ENCODE assay signal across 9 cellular contexts in genomic region chr11:2884424-2884815, GRCh38. TPM values are rescaled to one million over a fixed set of nuclear protein-coding genes. Genes with fewer than 3 reads are reported as not detected.
DNase-seq lines count a peak whose midpoint lies in the region; ATAC-seq, FAIRE-seq and TF ChIP-seq lines count a peak whose summit lies in the region.
"Had no signal": no experiment of that assay in that cellular context is flagged by ENCODE, and none has a peak within 500 bp of the region (broad histone marks: within the 10 kb centered on the region; RNA-seq: fewer than 3 reads in every experiment).

No MANE protein-coding gene starts in this region.

- H3K4me3 ChIP-seq in endodermal cell (ENCODE audit: low read length), result peak overlapping the region; percentile 72
- peak overlapping the region; percentile 28 for H3K4me3 ChIP-seq in mononuclear cell (ENCODE audit: low read length)

- peaks cover 11% of the 10 kb centered on the region for H3K4me1 Mint-ChIP-seq in activated naive CD4-positive, alpha-beta T cell treated with anti-CD3 and anti-CD28 coated beads, Interleukin-2, amount 10 ng/mL, durations not matched to agents 7 days and 5 days
- peaks cover 13% of the 10 kb centered on the region for H3K4me1 Mint-ChIP-seq in endodermal cell

- H3K9me3 Mint-ChIP-seq in activated naive CD4-positive, alpha-beta T cell treated with anti-CD3 and anti-CD28 coated beads, Interleukin-2, amount 10 ng/mL, durations not matched to agents 7 days and 5 days, result no peaks in the 10 kb centered on the region
- no peaks in the 10 kb centered on the region for H3K9me3 Mint-ChIP-seq in endodermal cell

- no peak overlapping the region for H3K27ac Mint-ChIP-seq in activated naive CD4-positive, alpha-beta T cell treated with anti-CD3 and anti-CD28 coated beads, Interleukin-2, amount 10 ng/mL, durations not matched to agents 7 days and 5 days
- no peak overlapping the region for H3K27ac Mint-ChIP-seq in endodermal cell

- FAIRE-seq in GM19239 (lab: Jason Lieb, UNC), result no peak

- H3K36me3 Mint-ChIP-seq in activated naive CD4-positive, alpha-beta T cell treated with anti-CD3 and anti-CD28 coated beads, Interleukin-2, amount 10 ng/mL, durations not matched to agents 7 days and 5 days, result no peaks in the 10 kb centered on the region
- peaks cover 5% of the 10 kb centered on the region for H3K36me3 Mint-ChIP-seq in endodermal cell (ENCODE audit: low read depth)

- CTCF ChIA-PET in activated naive CD4-positive, alpha-beta T cell treated with anti-CD3 and anti-CD28 coated beads, Interleukin-2, amount 10 ng/mL, durations not matched to agents 7 days and 5 days (lab: Charles Lee), result interaction anchor here (13.7 kb wide), 1 partner anchor 350 kb away, joined by 344 read pairs; no protein-coding TSS in a partner anchor

- H3K9ac ChIP-seq in endodermal cell (ENCODE audit: extremely low read depth, low read length, poor library complexity, severe bottlenecking), result peak overlapping the region; percentile 44

- peaks cover 71% of the 10 kb centered on the region for H3K27me3 Mint-ChIP-seq in activated naive CD4-positive, alpha-beta T cell treated with anti-CD3 and anti-CD28 coated beads, Interleukin-2, amount 10 ng/mL, durations not matched to agents 7 days and 5 days
- peaks cover 71% of the 10 kb centered on the region for H3K27me3 Mint-ChIP-seq in endodermal cell (ENCODE audit: insufficient read depth)
- H3K27me3 Mint-ChIP-seq: CD4-positive, alpha-beta memory T cell had no signal

- peaks cover 5% of the 10 kb centered on the region for H3K4me1 ChIP-seq in endodermal cell (ENCODE audit: control insufficient read depth, insufficient read depth, low read length)
- peaks cover 18% of the 10 kb centered on the region for H3K4me1 ChIP-seq in mononuclear cell (ENCODE audit: insufficient read depth, low read length)

- no peak for TF ChIP-seq CTCF in endodermal cell (conservative IDR thresholded peaks at IDR 0.05)

- H3K4me3 Mint-ChIP-seq in activated naive CD4-positive, alpha-beta T cell treated with anti-CD3 and anti-CD28 coated beads, Interleukin-2, amount 10 ng/mL, durations not matched to agents 7 days and 5 days, result no peak overlapping the region
- H3K4me3 Mint-ChIP-seq in endodermal cell, result peak overlapping the region; percentile 75

- 0 to 1% methylated on average over 13 to 52 of the region's 52 CpGs for WGBS in endodermal cell (ENCODE audit: insufficient coverage in 1 of 2, insufficient read length in 1 of 2), 2 experiments

- no peaks in the 10 kb centered on the region for H3K9me3 ChIP-seq in endodermal cell (ENCODE audit: control insufficient read depth, low read length)
- H3K9me3 ChIP-seq in mononuclear cell (ENCODE audit: low read depth, low read length), result no peaks in the 10 kb centered on the region

- H3K27me3 ChIP-seq in endodermal cell (ENCODE audit: control insufficient read depth, insufficient read depth, low read length, poor library complexity, severe bottlenecking), result peaks cover 43% of the 10 kb centered on the region
- peaks cover 24% of the 10 kb centered on the region for H3K27me3 ChIP-seq in mononuclear cell (ENCODE audit: insufficient read depth, low read length)

- no peaks in the 10 kb centered on the region for H3K36me3 ChIP-seq in endodermal cell (ENCODE audit: control insufficient read depth, insufficient read depth, low read length)

- H3K27ac ChIP-seq in endodermal cell (ENCODE audit: low read depth, low read length), result peak overlapping the region; percentile 22

- peak; percentile 42 for DNase-seq in activated naive CD4-positive, alpha-beta T cell treated with anti-CD3 and anti-CD28 coated beads, Interleukin-2, amount 10 ng/mL, durations not matched to agents 7 days and 5 days
- no peak for DNase-seq in activated naive CD4-positive, alpha-beta T cell (lab: John Stamatoyannopoulos, UW)
- peak; percentile 75 for DNase-seq in endodermal cell
- no peak for DNase-seq in activated gamma-delta T cell treated with Interleukin-2 at 50 U/mL for 16 hours
- DNase-seq in EL, result no peak
- DNase-seq in GM19239 (ENCODE audit: insufficient read length, low spot score), result no peak

- no peak for ATAC-seq in GM21737 (IDR thresholded peaks at IDR 0.05; ENCODE audit: unreplicated experiment)

RNA-seq across cellular contexts. Expression of gene CDKN1C, which starts 1.2 kb away (rescaled TPM):
- total RNA-seq in endodermal cell, result 10 to 100 TPM; 37.6 to 60.9 TPM
- 174 TPM for polyA plus RNA-seq in endodermal cell (2013, experiment 1 of 2)
- polyA plus RNA-seq in endodermal cell (2013, experiment 2 of 2), result 148 TPM
- total RNA-seq in mononuclear cell, result 12.2 TPM

RNA-seq across cellular contexts. Expression of gene PHLDA2, which starts 44.8 kb away (rescaled TPM):
- total RNA-seq in endodermal cell (1 to 10 TPM; 3.0 to 5.1 TPM), mononuclear cell (1.7 TPM)
- 4.5 TPM for polyA plus RNA-seq in endodermal cell (2013, experiment 1 of 2)
- polyA plus RNA-seq in endodermal cell (2013, experiment 2 of 2), result 5.4 TPM

Comparison
In these comparisons a context has a peak if more than half of its experiments do, and no peak if none do; other contexts are left out.
1. DNase-seq: peak in activated naive CD4-positive, alpha-beta T cell treated with anti-CD3 and anti-CD28 coated beads, Interleukin-2, amount 10 ng/mL, durations not matched to agents 7 days and 5 days (single experiment) and endodermal cell (single experiment); none in activated naive CD4-positive, alpha-beta T cell (0 of 4), activated gamma-delta T cell treated with Interleukin-2 at 50 U/mL for 16 hours (single experiment), EL (single experiment) and GM19239 (single experiment).